Comparison of ENCODE assay signal across 9 cellular contexts in the genomic region with DNA sequence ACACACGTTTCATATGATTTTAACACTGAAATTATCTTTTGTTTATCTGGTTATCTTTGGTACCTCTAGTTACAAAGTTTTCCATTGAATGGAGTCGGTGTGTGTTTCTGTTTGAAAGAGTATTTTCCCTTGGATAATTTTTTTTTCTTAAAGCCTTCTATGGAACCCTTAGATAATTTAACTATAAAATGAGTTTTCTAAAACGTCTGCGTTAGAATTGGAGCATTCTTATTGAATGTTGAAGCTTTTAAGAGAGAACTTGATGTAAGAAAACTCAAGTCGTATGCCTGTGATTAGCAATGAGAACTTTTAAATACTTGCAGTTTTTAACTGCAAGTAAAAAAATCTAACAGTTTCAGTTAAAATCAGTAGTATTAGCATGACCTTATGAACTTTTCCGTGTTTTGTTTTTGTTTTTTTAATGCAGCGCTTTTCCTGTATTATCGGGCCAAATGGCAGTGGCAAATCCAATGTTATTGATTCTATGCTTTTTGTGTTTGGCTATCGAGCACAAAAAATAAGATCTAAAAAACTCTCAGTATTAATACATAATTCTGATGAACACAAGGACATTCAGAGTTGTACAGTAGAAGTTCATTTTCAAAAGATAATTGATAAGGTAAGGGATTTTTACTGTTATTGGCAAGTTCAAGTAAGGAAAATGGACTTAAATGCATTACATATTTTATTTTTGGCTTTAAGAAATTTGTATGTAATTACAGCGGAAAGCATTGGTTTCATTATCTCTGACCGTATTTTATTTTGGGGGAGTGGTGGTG. TPM values are rescaled to one million over a fixed set of nuclear protein-coding genes. Genes with fewer than 3 reads are reported as not detected.
DNase-seq lines count a peak whose midpoint lies in the region; ATAC-seq and TF ChIP-seq lines count a peak whose summit lies in the region.
"Had no signal": no experiment of that assay in that cellular context is flagged by ENCODE, and none has a peak within 500 bp of the region (broad histone marks: within the 10 kb centered on the region; RNA-seq: fewer than 3 reads in every experiment).

No MANE protein-coding gene starts in this region.

- H3K27me3 ChIP-seq in suprapubic skin, result no peaks in the 10 kb centered on the region

- peak overlapping the region; percentile 96 to 98 for H3K4me3 Mint-ChIP-seq in activated T-cell treated with anti-CD3 and anti-CD28 coated beads, Interleukin-2, amount 50 U/mL, for 72 hours
- peak overlapping the region; percentile 99 for H3K4me3 Mint-ChIP-seq in WTC11

- H3K9me3 ChIP-seq in suprapubic skin, result no peaks in the 10 kb centered on the region

- H3K4me3 ChIP-seq in iPS-11a (ENCODE audit: low read depth, low read length) (peak overlapping the region; percentile 95), suprapubic skin (peak overlapping the region; percentile 68)

- TF ChIP-seq POLR2A in suprapubic skin (IDR thresholded peaks at IDR 0.05), result no peak

- POLR2A ChIA-PET in WTC11 (lab: Charles Lee), result no interaction called here

- TF ChIP-seq CTCF in WTC11 (IDR thresholded peaks at IDR 0.05) (no peak), suprapubic skin (IDR thresholded peaks at IDR 0.05) (no peak)

- H3K27ac Mint-ChIP-seq in activated T-cell treated with anti-CD3 and anti-CD28 coated beads, Interleukin-2, amount 50 U/mL, for 72 hours, result peak overlapping the region; percentile 76
- H3K27ac Mint-ChIP-seq in WTC11, result 0 out of 2 replicates have a peak overlapping the region, but pooled peaks have one; percentile 34

- no peaks in the 10 kb centered on the region for H3K9me3 Mint-ChIP-seq in activated T-cell treated with anti-CD3 and anti-CD28 coated beads, Interleukin-2, amount 50 U/mL, for 72 hours
- no peaks in the 10 kb centered on the region for H3K9me3 Mint-ChIP-seq in WTC11

- ATAC-seq in activated T-cell treated with anti-CD3 and anti-CD28 coated beads, Interleukin-2, amount 50 U/mL, for 72 hours (replicated peaks in 1 of 2), result no peak
- ATAC-seq in WTC11, result no peak

- CTCF ChIA-PET in WTC11 (lab: Charles Lee), result interaction anchor here (1.0 kb wide), 1 partner anchor 47 kb away, joined by 3 read pairs; the partner anchor contains the start of gene TRIM59

- H3K4me1 ChIP-seq in suprapubic skin, result peaks cover 40% of the 10 kb centered on the region

- peaks cover 5% of the 10 kb centered on the region for H3K36me3 ChIP-seq in suprapubic skin

- 47% methylated on average over 11 of the region's 11 CpGs for WGBS in suprapubic skin

- peaks cover 57% of the 10 kb centered on the region for H3K4me1 Mint-ChIP-seq in activated T-cell treated with anti-CD3 and anti-CD28 coated beads, Interleukin-2, amount 50 U/mL, for 72 hours (ENCODE audit: low read depth)
- peaks cover 36% of the 10 kb centered on the region for H3K4me1 Mint-ChIP-seq in WTC11

- H3K27ac ChIP-seq in suprapubic skin, result no peak overlapping the region

- peaks cover 26 to 43% of the 10 kb centered on the region in 2 donors for H3K36me3 Mint-ChIP-seq in activated T-cell treated with anti-CD3 and anti-CD28 coated beads, Interleukin-2, amount 50 U/mL, for 72 hours (ENCODE audit: insufficient read depth in 2 of 2)
- H3K36me3 Mint-ChIP-seq in WTC11, result peaks cover 25% of the 10 kb centered on the region

- DNase-seq in activated T-cell treated with anti-CD3 and anti-CD28 coated beads, Interleukin-2, amount 50 U/mL, for 72 hours, result no peak
- no peak for DNase-seq in activated T-cell treated with anti-CD3 and anti-CD28 coated beads, Interleukin-2, amount 50 U/mL, for 48 hours
- DNase-seq in WTC11 (ENCODE audit: low spot score) (no peak), suprapubic skin (ENCODE audit: low spot score in 2 of 2) (no peak), NCI-H2029 (lab: John Stamatoyannopoulos, UW) (no peak), NCI-H69 (lab: John Stamatoyannopoulos, UW) (no peak)
- DNase-seq in stimulated activated naive CD4-positive, alpha-beta T cell (lab: John Stamatoyannopoulos, UW), result no peak
- DNase-seq: islet precursor cell had no signal

- no peaks in the 10 kb centered on the region for H3K27me3 Mint-ChIP-seq in activated T-cell treated with anti-CD3 and anti-CD28 coated beads, Interleukin-2, amount 50 U/mL, for 72 hours (ENCODE audit: low read depth)
- peaks cover 8% of the 10 kb centered on the region; the same call in 1 of the 2 replicates for H3K27me3 Mint-ChIP-seq in WTC11 (ENCODE audit: low read depth)

- no peak for TF ChIP-seq EP300 in suprapubic skin (IDR thresholded peaks at IDR 0.05)

TF ChIP-seq in WTC11, 78 proteins besides CTCF, POLR2A, EP300 and RAD21 (continues in another document):
- TF ChIP-seq, protein P1, sequence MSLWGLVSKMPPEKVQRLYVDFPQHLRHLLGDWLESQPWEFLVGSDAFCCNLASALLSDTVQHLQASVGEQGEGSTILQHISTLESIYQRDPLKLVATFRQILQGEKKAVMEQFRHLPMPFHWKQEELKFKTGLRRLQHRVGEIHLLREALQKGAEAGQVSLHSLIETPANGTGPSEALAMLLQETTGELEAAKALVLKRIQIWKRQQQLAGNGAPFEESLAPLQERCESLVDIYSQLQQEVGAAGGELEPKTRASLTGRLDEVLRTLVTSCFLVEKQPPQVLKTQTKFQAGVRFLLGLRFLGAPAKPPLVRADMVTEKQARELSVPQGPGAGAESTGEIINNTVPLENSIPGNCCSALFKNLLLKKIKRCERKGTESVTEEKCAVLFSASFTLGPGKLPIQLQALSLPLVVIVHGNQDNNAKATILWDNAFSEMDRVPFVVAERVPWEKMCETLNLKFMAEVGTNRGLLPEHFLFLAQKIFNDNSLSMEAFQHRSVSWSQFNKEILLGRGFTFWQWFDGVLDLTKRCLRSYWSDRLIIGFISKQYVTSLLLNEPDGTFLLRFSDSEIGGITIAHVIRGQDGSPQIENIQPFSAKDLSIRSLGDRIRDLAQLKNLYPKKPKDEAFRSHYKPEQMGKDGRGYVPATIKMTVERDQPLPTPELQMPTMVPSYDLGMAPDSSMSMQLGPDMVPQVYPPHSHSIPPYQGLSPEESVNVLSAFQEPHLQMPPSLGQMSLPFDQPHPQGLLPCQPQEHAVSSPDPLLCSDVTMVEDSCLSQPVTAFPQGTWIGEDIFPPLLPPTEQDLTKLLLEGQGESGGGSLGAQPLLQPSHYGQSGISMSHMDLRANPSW (CRISPR knock-in tag; conservative IDR thresholded peaks at IDR 0.05; ENCODE audit: low read depth), result no peak
- TF ChIP-seq HMGA2 (CRISPR knock-in tag; IDR thresholded peaks at IDR 0.05), result no peak
- no peak for TF ChIP-seq ZNF263 (CRISPR knock-in tag; IDR thresholded peaks at IDR 0.05; ENCODE audit: low read depth)
- no peak for TF ChIP-seq ZNF396 (CRISPR knock-in tag; IDR thresholded peaks at IDR 0.05; ENCODE audit: borderline replicate concordance)
- TF ChIP-seq MXD4 (CRISPR knock-in tag; IDR thresholded peaks at IDR 0.05; ENCODE audit: borderline replicate concordance), result no peak
- no peak for TF ChIP-seq ZNF423 (CRISPR knock-in tag; IDR thresholded peaks at IDR 0.05)
- TF ChIP-seq, protein P2, sequence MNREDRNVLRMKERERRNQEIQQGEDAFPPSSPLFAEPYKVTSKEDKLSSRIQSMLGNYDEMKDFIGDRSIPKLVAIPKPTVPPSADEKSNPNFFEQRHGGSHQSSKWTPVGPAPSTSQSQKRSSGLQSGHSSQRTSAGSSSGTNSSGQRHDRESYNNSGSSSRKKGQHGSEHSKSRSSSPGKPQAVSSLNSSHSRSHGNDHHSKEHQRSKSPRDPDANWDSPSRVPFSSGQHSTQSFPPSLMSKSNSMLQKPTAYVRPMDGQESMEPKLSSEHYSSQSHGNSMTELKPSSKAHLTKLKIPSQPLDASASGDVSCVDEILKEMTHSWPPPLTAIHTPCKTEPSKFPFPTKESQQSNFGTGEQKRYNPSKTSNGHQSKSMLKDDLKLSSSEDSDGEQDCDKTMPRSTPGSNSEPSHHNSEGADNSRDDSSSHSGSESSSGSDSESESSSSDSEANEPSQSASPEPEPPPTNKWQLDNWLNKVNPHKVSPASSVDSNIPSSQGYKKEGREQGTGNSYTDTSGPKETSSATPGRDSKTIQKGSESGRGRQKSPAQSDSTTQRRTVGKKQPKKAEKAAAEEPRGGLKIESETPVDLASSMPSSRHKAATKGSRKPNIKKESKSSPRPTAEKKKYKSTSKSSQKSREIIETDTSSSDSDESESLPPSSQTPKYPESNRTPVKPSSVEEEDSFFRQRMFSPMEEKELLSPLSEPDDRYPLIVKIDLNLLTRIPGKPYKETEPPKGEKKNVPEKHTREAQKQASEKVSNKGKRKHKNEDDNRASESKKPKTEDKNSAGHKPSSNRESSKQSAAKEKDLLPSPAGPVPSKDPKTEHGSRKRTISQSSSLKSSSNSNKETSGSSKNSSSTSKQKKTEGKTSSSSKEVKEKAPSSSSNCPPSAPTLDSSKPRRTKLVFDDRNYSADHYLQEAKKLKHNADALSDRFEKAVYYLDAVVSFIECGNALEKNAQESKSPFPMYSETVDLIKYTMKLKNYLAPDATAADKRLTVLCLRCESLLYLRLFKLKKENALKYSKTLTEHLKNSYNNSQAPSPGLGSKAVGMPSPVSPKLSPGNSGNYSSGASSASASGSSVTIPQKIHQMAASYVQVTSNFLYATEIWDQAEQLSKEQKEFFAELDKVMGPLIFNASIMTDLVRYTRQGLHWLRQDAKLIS (CRISPR knock-in tag; IDR thresholded peaks at IDR 0.05; ENCODE audit: borderline replicate concordance), result no peak

RNA-seq across cellular contexts. Expression of gene SMC4, which starts 3.0 kb away (rescaled TPM):
- total RNA-seq in activated T-cell treated with anti-CD3 and anti-CD28 coated beads, Interleukin-2, amount 50 U/mL, for 72 hours, result 100 to 1,000 TPM; 167 to 206 TPM
- total RNA-seq in WTC11 (2021) (115 to 144 TPM (median 125 TPM) in 3 replicates), suprapubic skin (10 to 100 TPM; 26.7 to 97.3 (median 28.1) TPM)

RNA-seq across cellular contexts. Expression of gene IFT80, which starts 3.4 kb away (rescaled TPM):
- 10 to 100 TPM; 22.2 to 22.7 TPM for total RNA-seq in activated T-cell treated with anti-CD3 and anti-CD28 coated beads, Interleukin-2, amount 50 U/mL, for 72 hours
- total RNA-seq in WTC11 (2021), result 26.9 to 29.5 TPM (median 28.0 TPM) in 3 replicates
- 10 to 100 TPM in 3 of 4 donors, 1 to 10 TPM in 1; 9.1 to 21.3 (median 17.2) TPM for total RNA-seq in suprapubic skin

RNA-seq across cellular contexts. Expression of gene TRIM59, which starts 47.1 kb away (rescaled TPM):
- 10 to 100 TPM; 39.9 to 41.8 TPM for total RNA-seq in activated T-cell treated with anti-CD3 and anti-CD28 coated beads, Interleukin-2, amount 50 U/mL, for 72 hours
- total RNA-seq in WTC11 (2021), result 32.4 to 38.5 TPM (median 36.8 TPM) in 3 replicates
- total RNA-seq in suprapubic skin, result 10 to 100 TPM in 1 of 4 donors, 1 to 10 TPM in 3; 4.3 to 11.1 (median 6.7) TPM
